8 cellular contexts compared by ENCODE assay signal in the genomic region with DNA sequence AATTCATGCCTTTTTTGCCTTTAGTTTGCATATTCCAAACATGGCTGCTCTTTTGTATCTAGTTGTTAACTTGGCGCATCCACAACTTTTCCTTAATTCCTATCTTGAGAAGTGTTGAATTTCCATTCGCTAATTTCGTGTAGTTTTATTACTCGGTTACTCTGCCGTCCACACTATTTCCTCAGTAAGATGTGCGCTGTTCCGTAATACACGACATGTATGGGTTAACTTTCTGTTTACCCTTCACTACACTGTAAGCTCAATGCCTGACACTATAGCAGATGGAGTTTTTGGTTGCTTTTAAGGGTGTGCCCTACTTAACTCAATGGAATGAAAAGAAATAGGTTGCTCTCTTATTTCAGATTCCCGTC. TPM values are rescaled to one million over a fixed set of nuclear protein-coding genes. Genes with fewer than 3 reads are reported as not detected.
DNase-seq lines count a peak whose midpoint lies in the region; ATAC-seq and TF ChIP-seq lines count a peak whose summit lies in the region.

No MANE protein-coding gene starts in this region.

- peaks cover 34 to 54% of the 10 kb centered on the region in 2 donors for H3K36me3 Mint-ChIP-seq in CD4-positive, alpha-beta memory T cell
- H3K36me3 Mint-ChIP-seq in endodermal cell (ENCODE audit: low read depth), result peaks cover 52% of the 10 kb centered on the region

- H3K27ac Mint-ChIP-seq in CD4-positive, alpha-beta memory T cell, result peak overlapping the region; percentile 88 to 99 (median 96)
- H3K27ac Mint-ChIP-seq in endodermal cell, result peak overlapping the region; percentile 90

- WGBS in endodermal cell (ENCODE audit: insufficient coverage in 1 of 2, insufficient read length in 1 of 2), 2 experiments, result 0 to 4% methylated on average over 2 to 9 of the region's 9 CpGs

- no peaks in the 10 kb centered on the region for H3K9me3 Mint-ChIP-seq in CD4-positive, alpha-beta memory T cell
- H3K9me3 Mint-ChIP-seq in endodermal cell, result no peaks in the 10 kb centered on the region

- H3K9ac ChIP-seq in endodermal cell (ENCODE audit: extremely low read depth, low read length, poor library complexity, severe bottlenecking), result peak overlapping the region; percentile 94

- peak overlapping the region; percentile 99 for H3K4me2 ChIP-seq in OCI-LY7 (ENCODE audit: low read length)

- peak overlapping the region; percentile 31 to 72 for H3K4me3 ChIP-seq in CD4-positive, alpha-beta memory T cell (ENCODE audit: low read length in 2 of 2)
- H3K4me3 ChIP-seq in OCI-LY7 (ENCODE audit: low read depth, low read length, poor library complexity, severe bottlenecking) (peak overlapping the region; percentile 100), endodermal cell (ENCODE audit: low read length) (peak overlapping the region; percentile 90), neuron (ENCODE audit: low read length) (peak overlapping the region; percentile 83)

- DNase-seq in CD4-positive, alpha-beta memory T cell, result no peak
- DNase-seq in OCI-LY7 (ENCODE audit: low spot score) (no peak), endodermal cell (no peak), RKO (ENCODE audit: low spot score) (no peak), AG08396 (ENCODE audit: low spot score) (no peak), AG20443 (ENCODE audit: low spot score) (no peak)

- H3K9me2 ChIP-seq in OCI-LY7 (ENCODE audit: insufficient read depth, low read length), result no peaks in the 10 kb centered on the region

- no peaks in the 10 kb centered on the region for H3K9me3 ChIP-seq in CD4-positive, alpha-beta memory T cell (ENCODE audit: control insufficient read depth in 1 of 2, low read length in 2 of 2)
- H3K9me3 ChIP-seq in OCI-LY7 (ENCODE audit: low read length) (no peaks in the 10 kb centered on the region), endodermal cell (ENCODE audit: control insufficient read depth, low read length) (no peaks in the 10 kb centered on the region), neuron (ENCODE audit: low read length) (no peaks in the 10 kb centered on the region)

- peak overlapping the region; percentile 81 for H3K27ac ChIP-seq in CD4-positive, alpha-beta memory T cell (ENCODE audit: low read depth, low read length)
- H3K27ac ChIP-seq in OCI-LY7 (ENCODE audit: low read depth, low read length, poor library complexity, severe bottlenecking) (peak overlapping the region; percentile 78), endodermal cell (ENCODE audit: low read depth, low read length) (peak overlapping the region; percentile 93)

- H3K27me3 ChIP-seq in CD4-positive, alpha-beta memory T cell (ENCODE audit: insufficient read depth, low read length), result no peaks in the 10 kb centered on the region
- no peaks in the 10 kb centered on the region for H3K27me3 ChIP-seq in endodermal cell (ENCODE audit: control insufficient read depth, insufficient read depth, low read length, poor library complexity, severe bottlenecking)
- no peaks in the 10 kb centered on the region for H3K27me3 ChIP-seq in neuron (ENCODE audit: insufficient read depth, low read length)

- peak overlapping the region; percentile 77 to 99 (median 96) for H3K4me3 Mint-ChIP-seq in CD4-positive, alpha-beta memory T cell
- peak overlapping the region; percentile 78 for H3K4me3 Mint-ChIP-seq in endodermal cell

- no peak overlapping the region for H2AFZ ChIP-seq in OCI-LY7 (ENCODE audit: low read length)
- H2AFZ ChIP-seq in neuron (ENCODE audit: low read depth, low read length), result no peak overlapping the region

- H4K20me1 ChIP-seq in OCI-LY7 (ENCODE audit: insufficient read depth, low read length), result peaks cover 38% of the 10 kb centered on the region

- H3K4me1 Mint-ChIP-seq in CD4-positive, alpha-beta memory T cell, result peaks cover 32 to 56% (median 44%) of the 10 kb centered on the region in 4 donors
- peaks cover 23% of the 10 kb centered on the region for H3K4me1 Mint-ChIP-seq in endodermal cell

- no peaks in the 10 kb centered on the region for H3K27me3 Mint-ChIP-seq in CD4-positive, alpha-beta memory T cell
- H3K27me3 Mint-ChIP-seq in endodermal cell (ENCODE audit: insufficient read depth), result no peaks in the 10 kb centered on the region

- H3K79me2 ChIP-seq in OCI-LY7 (ENCODE audit: insufficient read depth, low read depth, low read length), result peaks cover 47% of the 10 kb centered on the region

- no peak for ATAC-seq in GM19351 (IDR thresholded peaks at IDR 0.05; ENCODE audit: unreplicated experiment)

- TF ChIP-seq CTCF in OCI-LY7 (conservative IDR thresholded peaks at IDR 0.05; ENCODE audit: low read length) (no peak), endodermal cell (conservative IDR thresholded peaks at IDR 0.05) (no peak)

- no TSS peak for BruUV-seq in OCI-LY7 (replicated peaks; lab: Mats Ljungman, UMichigan)

- CTCF ChIA-PET in CD4-positive, alpha-beta memory T cell (lab: Charles Lee; ENCODE audit: partially characterized antibody), result interaction anchor here (0.8 to 5.6 kb wide), 9 partner anchors 9 to 1243 kb away, joined by 3 to 48 read pairs (median 6); no protein-coding TSS in a partner anchor
- CTCF ChIA-PET in OCI-LY7 (lab: Charles Lee; ENCODE audit: unreplicated experiment), result interaction anchor here (0.5 to 2.8 kb wide), 2 partner anchors 20 to 111 kb away, joined by 3 to 11 read pairs; no protein-coding TSS in a partner anchor

- POLR2A ChIA-PET in CD4-positive, alpha-beta memory T cell (lab: Charles Lee; ENCODE audit: partially characterized antibody), result interaction anchor here (0.5 to 5.4 kb wide), 16 partner anchors 9 to 1792 kb away, joined by 3 to 75 read pairs (median 4); a partner anchor contains a TSS
- POLR2A ChIA-PET in OCI-LY7 (lab: Charles Lee), result interaction anchor here (1.0 to 9.1 kb wide), 5 partner anchors 10 to 108 kb away, joined by 3 to 85 read pairs (median 4); no protein-coding TSS in a partner anchor

- peaks cover 47% of the 10 kb centered on the region for H3K4me1 ChIP-seq in CD4-positive, alpha-beta memory T cell (ENCODE audit: insufficient read depth, low read length)
- H3K4me1 ChIP-seq in OCI-LY7 (ENCODE audit: insufficient read depth, low read length, poor library complexity, severe bottlenecking) (peaks cover 45% of the 10 kb centered on the region), endodermal cell (ENCODE audit: control insufficient read depth, insufficient read depth, low read length) (peaks cover 7% of the 10 kb centered on the region), neuron (ENCODE audit: insufficient read depth, low read length) (peaks cover 5% of the 10 kb centered on the region)

- H3K36me3 ChIP-seq in CD4-positive, alpha-beta memory T cell (ENCODE audit: insufficient read depth, low read length), result peaks cover 37% of the 10 kb centered on the region
- H3K36me3 ChIP-seq in OCI-LY7 (ENCODE audit: insufficient read depth, low read length) (peaks cover 60% of the 10 kb centered on the region), endodermal cell (ENCODE audit: control insufficient read depth, insufficient read depth, low read length) (peaks cover 53% of the 10 kb centered on the region), neuron (ENCODE audit: insufficient read depth, low read length) (peaks cover 43% of the 10 kb centered on the region)

- intact Hi-C loops in CD4-positive, alpha-beta memory T cell (cut with micrococcal nuclease), result loop anchor here (10.0 kb wide), 1 partner anchor 1272 kb away; a partner anchor contains a TSS
- intact Hi-C loops in OCI-LY7 (cut with micrococcal nuclease; ENCODE audit: unreplicated experiment), result loop anchor here (5.0 kb wide), 1 partner anchor 905 kb away; no protein-coding TSS in a partner anchor

RNA-seq across cellular contexts. Expression of a gene that starts 0.7 kb away (rescaled TPM):
- 1,000 to 10,000 TPM; 1,582 to 1,688 TPM for total RNA-seq in CD4-positive, alpha-beta memory T cell
- polyA plus RNA-seq in CD4-positive, alpha-beta memory T cell, result 1,000 to 10,000 TPM; 1,062 to 1,312 TPM
- total RNA-seq in OCI-LY7 (2014; rRNA removed; shearing (Covaris generic)), result 2,776 and 2,813 TPM in 2 replicates
- total RNA-seq in OCI-LY7 (2022) (1,952 and 2,115 TPM in 2 replicates), endodermal cell (1,000 to 10,000 TPM; 1,584 to 1,777 TPM)
- 2,503 TPM for polyA plus RNA-seq in endodermal cell (2013, experiment 1 of 2)
- 2,213 TPM for polyA plus RNA-seq in endodermal cell (2013, experiment 2 of 2)

RNA-seq across cellular contexts. Expression of a gene that starts 24.1 kb away (rescaled TPM):
- total RNA-seq in CD4-positive, alpha-beta memory T cell, result 10 to 100 TPM; 46.0 to 53.5 TPM
- 10 to 100 TPM; 44.5 to 55.5 TPM for polyA plus RNA-seq in CD4-positive, alpha-beta memory T cell
- 22.8 and 32.6 TPM in 2 replicates for total RNA-seq in OCI-LY7 (2014; rRNA removed; shearing (Covaris generic))
- total RNA-seq in OCI-LY7 (2022) (35.4 and 35.5 TPM in 2 replicates), endodermal cell (10 to 100 TPM; 33.4 to 37.7 TPM)
- 24.0 TPM for polyA plus RNA-seq in endodermal cell (2013, experiment 1 of 2)
- 22.2 TPM for polyA plus RNA-seq in endodermal cell (2013, experiment 2 of 2)
